Comparison of ENCODE assay signal across 8 cellular contexts in the genomic region with DNA sequence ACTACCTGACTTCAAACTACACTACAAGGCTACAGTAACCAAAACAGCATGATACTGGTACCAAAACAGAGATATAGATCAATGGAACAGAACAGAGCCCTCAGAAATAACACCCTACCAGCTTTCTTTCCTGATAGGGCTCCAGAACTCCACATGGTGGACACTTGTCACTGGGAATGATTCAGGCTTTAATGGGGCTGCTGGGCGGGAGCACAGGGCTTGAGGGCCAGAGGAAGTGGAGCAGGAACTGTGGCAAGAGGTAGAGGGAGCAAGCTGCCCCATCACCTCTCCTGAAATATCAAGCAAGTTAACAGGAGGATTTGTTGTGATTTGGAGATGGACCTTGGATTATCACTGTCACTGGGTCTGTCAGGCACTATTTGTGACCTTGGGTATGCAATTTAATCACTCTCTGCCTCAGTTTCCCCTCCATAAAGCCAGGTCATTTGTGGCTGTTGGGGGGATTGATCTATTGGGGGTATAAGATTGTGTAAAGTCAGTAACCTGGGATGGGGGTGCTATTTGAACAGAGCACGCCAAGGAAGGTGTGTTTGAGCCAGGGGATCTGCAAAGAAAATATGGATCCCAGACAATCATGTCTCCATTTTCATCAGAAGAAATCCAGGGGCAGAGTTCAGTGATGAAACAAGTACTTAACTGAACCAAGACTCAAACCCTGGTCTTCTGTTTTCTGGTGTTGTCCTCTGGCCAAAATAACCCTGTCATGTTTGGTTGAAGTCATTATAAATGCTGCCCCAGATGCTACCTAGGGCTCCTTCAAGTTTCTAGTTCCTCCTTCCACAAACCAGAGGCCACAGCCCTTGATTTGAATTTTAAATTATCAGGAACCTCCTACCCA. TPM values are rescaled to one million over a fixed set of nuclear protein-coding genes. Genes with fewer than 3 reads are reported as not detected.
A peak's percentile ranks its signal among the peaks of the same experiment; 100 is the strongest.
DNase-seq lines count a peak whose midpoint lies in the region; ATAC-seq and TF ChIP-seq lines count a peak whose summit lies in the region.

No MANE protein-coding gene starts in this region.

- ATAC-seq in GM19324 (IDR thresholded peaks at IDR 0.05; ENCODE audit: low FRiP score, unreplicated experiment): peak; percentile 71
- peak; percentile 89 for ATAC-seq in HG02885 (IDR thresholded peaks at IDR 0.05; ENCODE audit: poor library complexity, unreplicated experiment)
- ATAC-seq in activated B cell treated with CpG ODN at 0.5 μM for 24 hours (ENCODE audit: low read depth): no peak

- H3K4me1 Mint-ChIP-seq in activated B cell treated with CpG ODN at 0.5 μM for 24 hours: peaks cover 17% of the 10 kb centered on the region

- DNase-seq in activated B cell treated with CpG ODN at 0.5 μM for 24 hours (no peak), spleen (peak; percentile 68), occipital lobe (lab: John Stamatoyannopoulos, UW) (no peak), GM03348 (ENCODE audit: low spot score) (no peak), cortex of kidney (lab: John Stamatoyannopoulos, UW) (no peak), AG20443 (ENCODE audit: low spot score) (no peak)

- CTCF ChIA-PET in activated B cell treated with CpG ODN at 0.5 μM for 24 hours (lab: Charles Lee): no interaction called here

- POLR2A ChIA-PET in activated B cell treated with CpG ODN at 0.5 μM for 24 hours (lab: Charles Lee): interaction anchor here (0.5 to 1.2 kb wide), 2 partner anchors 20 to 22 kb away, joined by 3 to 4 read pairs; no protein-coding TSS in a partner anchor

- no peaks in the 10 kb centered on the region for H3K36me3 Mint-ChIP-seq in activated B cell treated with CpG ODN at 0.5 μM for 24 hours (ENCODE audit: low read depth)

- peaks cover 17% of the 10 kb centered on the region for H3K27me3 Mint-ChIP-seq in activated B cell treated with CpG ODN at 0.5 μM for 24 hours

- H3K4me3 ChIP-seq in spleen: peak overlapping the region in 1 of 8 donors; percentile 48

- 57 to 80% (median 64%) methylated on average over 2 of the region's 2 CpGs for WGBS in spleen, 5 donors

- H3K9me3 ChIP-seq in spleen: peaks cover 0 to 22% (median 13%) of the 10 kb centered on the region in 8 donors

- intact Hi-C loops in activated B cell treated with CpG ODN at 0.5 μM for 24 hours (cut with micrococcal nuclease): loop anchor here (1.0 kb wide), 3 partner anchors 26 to 64 kb away; a partner anchor contains a TSS
- intact Hi-C loops in spleen (cut with DNase I; ENCODE audit: low total_unique reads): no loop called here

- TF ChIP-seq POLR2A in spleen (IDR thresholded peaks at IDR 0.05): no peak

- peak overlapping the region; percentile 65 for H3K27ac Mint-ChIP-seq in activated B cell treated with CpG ODN at 0.5 μM for 24 hours

- no peaks in the 10 kb centered on the region for H3K36me3 ChIP-seq in spleen

- TF ChIP-seq CTCF in activated B cell treated with CpG ODN at 0.5 μM for 24 hours (IDR thresholded peaks at IDR 0.05): no peak
- no peak for TF ChIP-seq CTCF in spleen (IDR thresholded peaks at IDR 0.05 in 8 of 11, conservative IDR thresholded peaks at IDR 0.05 in 3 of 11)

- peak overlapping the region; percentile 10 to 93 (median 82) for H3K27ac ChIP-seq in spleen

- H3K9me3 Mint-ChIP-seq in activated B cell treated with CpG ODN at 0.5 μM for 24 hours: no peaks in the 10 kb centered on the region

- H3K4me3 Mint-ChIP-seq in activated B cell treated with CpG ODN at 0.5 μM for 24 hours: peak overlapping the region; percentile 29

- no peaks in the 10 kb centered on the region for H3K27me3 ChIP-seq in spleen (replicated peaks in 1 of 7)

- H3K4me1 ChIP-seq in spleen: peaks cover 6 to 21% (median 19%) of the 10 kb centered on the region in 6 donors

RNA-seq across cellular contexts. Expression of a gene that starts 25.2 kb away (rescaled TPM):
- total RNA-seq in activated B cell treated with CpG ODN at 0.5 μM for 24 hours: 4.4 and 4.5 TPM in 2 replicates
- total RNA-seq in spleen: 100 to 1,000 TPM; 287 to 590 (median 388) TPM
- polyA plus RNA-seq in spleen: 100 to 1,000 TPM in 1 of 3 donors, 10 to 100 TPM in 2; 44.4 to 113 (median 44.6) TPM
- total RNA-seq in occipital lobe: 9.8 TPM

Comparison
In these comparisons a context has a peak if more than half of its experiments do, and no peak if none do; other contexts are left out.
1. RNA of a gene that starts 25.2 kb away (total RNA-seq): 287 to 590 TPM in spleen; 9.8 TPM in occipital lobe (single experiment) and 4.4 to 4.5 TPM in activated B cell treated with CpG ODN at 0.5 μM for 24 hours; every median in the first group is over 10 times any median in the second.